8 cellular contexts compared by ENCODE assay signal in the genomic region with DNA sequence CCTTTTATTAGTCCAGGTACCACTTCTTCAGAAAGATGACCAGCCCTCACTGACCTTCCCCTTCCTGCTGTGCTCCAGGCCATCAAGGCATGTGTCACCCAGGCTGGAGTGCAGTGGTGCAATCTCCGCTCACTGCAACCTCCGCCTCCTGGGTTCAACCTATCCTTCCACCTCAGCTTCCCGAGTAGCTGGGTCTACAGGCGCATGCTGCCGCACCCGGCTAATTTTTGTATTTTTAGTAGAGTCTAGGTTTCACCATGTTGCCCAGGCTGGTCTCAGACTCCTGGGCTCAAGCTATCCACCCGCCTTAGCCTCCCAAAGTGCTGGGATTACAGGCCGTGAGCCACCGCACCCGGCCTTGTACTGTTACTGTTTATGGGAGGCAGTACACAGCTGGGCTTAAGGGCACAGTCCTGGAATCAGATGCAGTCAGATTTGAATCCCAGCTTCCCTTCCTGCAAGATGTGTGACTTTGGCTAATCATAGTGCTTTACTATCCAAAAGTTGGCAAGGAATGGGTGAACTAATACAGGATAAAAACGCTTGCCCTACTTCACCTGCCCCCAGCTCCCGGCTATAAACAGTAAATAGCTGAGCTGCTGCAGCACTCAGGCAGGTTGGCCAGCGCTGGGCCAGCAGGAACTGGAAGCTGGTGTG. TPM values are rescaled to one million over a fixed set of nuclear protein-coding genes. Genes with fewer than 3 reads are reported as not detected.
DNase-seq lines count a peak whose midpoint lies in the region; ATAC-seq and TF ChIP-seq lines count a peak whose summit lies in the region.

No MANE protein-coding gene starts in this region.

- H3K4me1 ChIP-seq in right cardiac atrium (ENCODE audit: control insufficient read depth, insufficient read depth, low read length) (peaks cover 21% of the 10 kb centered on the region), skeletal muscle tissue (ENCODE audit: control insufficient read depth in 3 of 3, insufficient read depth in 3 of 3, low read length in 3 of 3) (peaks cover 41 to 47% (median 46%) of the 10 kb centered on the region in 3 donors)

- peak overlapping the region; percentile 24 to 97 (median 44) for H3K9ac ChIP-seq in skeletal muscle tissue (ENCODE audit: low read depth in 1 of 3, low read length in 3 of 3)

- TF ChIP-seq CTCF in WERI-Rb-1 (IDR thresholded peaks at IDR 0.05; ENCODE audit: low read depth, low read length), result no peak

- DNase-seq in WERI-Rb-1, result no peak
- DNase-seq in right cardiac atrium, result peak in 1 of 3 donors; percentile 48
- DNase-seq in middle frontal gyrus (ENCODE audit: extremely low spot score, low spot score), result no peak
- DNase-seq in effector CD8-positive, alpha-beta T cell (lab: John Stamatoyannopoulos, UW), result no peak
- no peak for DNase-seq in posterior cingulate gyrus

- H3K9me3 ChIP-seq in WERI-Rb-1 (ENCODE audit: severe bottlenecking) (no peaks in the 10 kb centered on the region), right cardiac atrium (ENCODE audit: control insufficient read depth, low read length) (no peaks in the 10 kb centered on the region), skeletal muscle tissue (ENCODE audit: control insufficient read depth in 3 of 3, low read length in 3 of 3) (no peaks in the 10 kb centered on the region)

- peak overlapping the region; percentile 66 for H3K27ac ChIP-seq in WERI-Rb-1
- peak overlapping the region; percentile 53 for H3K27ac ChIP-seq in right cardiac atrium (ENCODE audit: low read length)
- H3K27ac ChIP-seq in skeletal muscle tissue (ENCODE audit: low read depth, low read length), result peak overlapping the region; percentile 99

- H3K27me3 ChIP-seq in WERI-Rb-1 (ENCODE audit: insufficient read depth, low read depth, severe bottlenecking) (no peaks in the 10 kb centered on the region), right cardiac atrium (ENCODE audit: control insufficient read depth, insufficient read depth) (no peaks in the 10 kb centered on the region), skeletal muscle tissue (ENCODE audit: control insufficient read depth in 3 of 3, insufficient read depth in 3 of 3, low read length in 3 of 3) (no peaks in the 10 kb centered on the region)

- H3K36me3 ChIP-seq in WERI-Rb-1 (peaks cover 62% of the 10 kb centered on the region), skeletal muscle tissue (ENCODE audit: control insufficient read depth in 3 of 3, insufficient read depth in 3 of 3, low read length in 3 of 3) (peaks cover 19 to 43% (median 42%) of the 10 kb centered on the region in 3 donors)

- intact Hi-C loops in right cardiac atrium (cut with DNase I), result loop anchor here in 1 of 4 donors (5.0 kb wide), 1 partner anchor 90 kb away; the partner anchor contains the start of gene TMCO6
- intact Hi-C loops in posterior cingulate gyrus (cut with DNase I), result loop anchor here (5.0 kb wide), 1 partner anchor 145 kb away; the partner anchor contains the start of gene ANKHD1

- 45% methylated on average over 13 of the region's 13 CpGs for WGBS in right cardiac atrium

- H3K4me3 ChIP-seq in WERI-Rb-1 (ENCODE audit: low read depth, low read length), result peak overlapping the region; percentile 44
- H3K4me3 ChIP-seq in right cardiac atrium (ENCODE audit: low read length), result no peak overlapping the region
- peak overlapping the region; percentile 41 to 65 (median 64) for H3K4me3 ChIP-seq in skeletal muscle tissue (ENCODE audit: low read length in 3 of 3)

- peak; percentile 10 for ATAC-seq in GM19395 (IDR thresholded peaks at IDR 0.05; ENCODE audit: unreplicated experiment)
- ATAC-seq in right cardiac atrium, result peak; percentile 0 to 1
- ATAC-seq in GM21717 (IDR thresholded peaks at IDR 0.05; ENCODE audit: unreplicated experiment), result no peak

RNA-seq across cellular contexts. Expression of gene EIF4EBP3, which starts 0.5 kb away (rescaled TPM):
- 10 to 100 TPM; 11.2 to 24.0 (median 13.2) TPM for total RNA-seq in right cardiac atrium
- 24.6 TPM for polyA plus RNA-seq in right cardiac atrium
- not detected for total RNA-seq in skeletal muscle tissue

RNA-seq across cellular contexts. Expression of gene SRA1, which starts 10.3 kb away (rescaled TPM):
- total RNA-seq in right cardiac atrium (10 to 100 TPM; 25.9 to 32.7 (median 28.2) TPM), skeletal muscle tissue (15.1 TPM)
- 31.1 TPM for polyA plus RNA-seq in right cardiac atrium

RNA-seq across cellular contexts. Expression of gene APBB3, which starts 17.4 kb away (rescaled TPM):
- total RNA-seq in right cardiac atrium, result 10 to 100 TPM; 13.2 to 19.2 (median 16.0) TPM
- 16.7 TPM for polyA plus RNA-seq in right cardiac atrium
- total RNA-seq in skeletal muscle tissue, result 7.3 TPM

RNA-seq across cellular contexts. Expression of gene SLC35A4, which starts 17.6 kb away (rescaled TPM):
- 10 to 100 TPM; 58.2 to 77.3 (median 71.0) TPM for total RNA-seq in right cardiac atrium
- 44.6 TPM for polyA plus RNA-seq in right cardiac atrium
- total RNA-seq in skeletal muscle tissue, result 7.3 TPM

Comparison
In these comparisons a context has a peak if more than half of its experiments do, and no peak if none do; other contexts are left out.
1. RNA of gene EIF4EBP3, which starts 0.5 kb away (total RNA-seq): 11.2 to 24.0 TPM in right cardiac atrium; not detected in skeletal muscle tissue (single experiment); every median in the first group is over 10 times any median in the second.
2. Peak in every context shown above with its lines, with median percentiles within 50 percentile points of each other: H3K27ac ChIP-seq.